ENCODE assay signal across 1 cellular context in genomic region chr15:78540135-78540954, GRCh38.
TF ChIP-seq lines count a peak whose summit lies in the region.

Gene PSMA4 (plus strand): TSS chr15:78540444. CDS start chr15:78541928, 1,484 bp downstream.

TF ChIP-seq in K562, 482 proteins besides CTCF, POLR2A, EP300 and RAD21 (continued from another document and continues in another):
- TF ChIP-seq ZNF609 (CRISPR knock-in tag; IDR thresholded peaks at IDR 0.05; ENCODE audit: borderline replicate concordance) (0 out of 2 replicates have a peak, but pooled peaks have one; percentile 53), FIP1L1 (IDR thresholded peaks at IDR 0.05; ENCODE audit: low read depth, low read length, poor library complexity, severe bottlenecking) (peak; percentile 19), CBX3 (IDR thresholded peaks at IDR 0.05; ENCODE audit: borderline replicate concordance in 1 of 2, low read length in 2 of 2) (peak in 1 of 2 experiments; percentile 46; a peak in 1 of 3 replicates), TAF1 (IDR thresholded peaks at IDR 0.05; ENCODE audit: control insufficient read depth, extremely low read depth, insufficient read depth, low read length, severe bottlenecking) (peak; percentile 93), ZNF766 (CRISPR knock-in tag; conservative IDR thresholded peaks at IDR 0.05) (peak; percentile 68), ZNF444 (CRISPR knock-in tag; IDR thresholded peaks at IDR 0.05) (no peak), HDAC1 (IDR thresholded peaks at IDR 0.05) (peak in 1 of 2 experiments; percentile 83; a peak in 2 of 4 replicates), ZNF197 (CRISPR knock-in tag; IDR thresholded peaks at IDR 0.05; ENCODE audit: low read depth) (no peak), POLR2G (IDR thresholded peaks at IDR 0.05; ENCODE audit: low read depth, low read length) (peak; percentile 93), MED1 (CRISPR knock-in tag; IDR thresholded peaks at IDR 0.05; ENCODE audit: borderline replicate concordance) (no peak), TOE1 (IDR thresholded peaks at IDR 0.05; ENCODE audit: borderline replicate concordance) (peak; percentile 51; the same call in 1 of the 2 replicates), TOE1 (CRISPR knock-in tag; IDR thresholded peaks at IDR 0.05; ENCODE audit: borderline replicate concordance, low read depth) (0 out of 2 replicates have a peak, but pooled peaks have one; percentile 34), JUN (IDR thresholded peaks at IDR 0.05; ENCODE audit: borderline replicate concordance, low read depth, low read length) (0 out of 2 replicates have a peak, but pooled peaks have one; percentile 7), JUN (CRISPR knock-in tag; IDR thresholded peaks at IDR 0.05; ENCODE audit: borderline replicate concordance) (no peak), E4F1 (CRISPR knock-in tag; IDR thresholded peaks at IDR 0.05; ENCODE audit: borderline replicate concordance) (no peak), HNRNPK (IDR thresholded peaks at IDR 0.05; ENCODE audit: low read depth, low read length, poor library complexity, severe bottlenecking) (no peak), PHF8 (IDR thresholded peaks at IDR 0.05; ENCODE audit: borderline replicate concordance, low read length) (peak; percentile 96), ZBTB43 (CRISPR knock-in tag; IDR thresholded peaks at IDR 0.05) (0 out of 2 replicates have a peak, but pooled peaks have one; percentile 28), CAMTA2 (CRISPR knock-in tag; conservative IDR thresholded peaks at IDR 0.05) (0 out of 2 replicates have a peak, but pooled peaks have one; percentile 5), MAZ (CRISPR knock-in tag; conservative IDR thresholded peaks at IDR 0.05 in 1 of 2, IDR thresholded peaks at IDR 0.05 in 1 of 2) (peak; percentile 82 to 84), NBN (IDR thresholded peaks at IDR 0.05; ENCODE audit: low read depth) (peak; percentile 33; the same call in 1 of the 2 replicates), ZNF551 (CRISPR knock-in tag; IDR thresholded peaks at IDR 0.05) (no peak), PRDM10 (IDR thresholded peaks at IDR 0.05; ENCODE audit: partially characterized antibody) (peak; percentile 68), ATF3 (IDR thresholded peaks at IDR 0.05) (0 out of 2 replicates have a peak, but pooled peaks have one; percentile 10), ATF3 (CRISPR knock-in tag; conservative IDR thresholded peaks at IDR 0.05) (no peak), HCFC1 (IDR thresholded peaks at IDR 0.05; ENCODE audit: low read depth, low read length) (0 out of 2 replicates have a peak, but pooled peaks have one; percentile 27), E2F6 (IDR thresholded peaks at IDR 0.05; ENCODE audit: borderline replicate concordance in 1 of 2, extremely low read depth in 1 of 2, insufficient read depth in 1 of 2, insufficient read length in 1 of 2, low read depth in 1 of 2, low read length in 1 of 2, poor library complexity in 1 of 2, severe bottlenecking in 1 of 2) (peak in 1 of 2 experiments; percentile 68), ELF4 (CRISPR knock-in tag; IDR thresholded peaks at IDR 0.05) (peak; percentile 92), CXXC5 (CRISPR knock-in tag; IDR thresholded peaks at IDR 0.05) (peak; percentile 75), CCNT2 (IDR thresholded peaks at IDR 0.05; ENCODE audit: borderline replicate concordance, extremely low read depth, insufficient read length, low read depth, low read length) (peak; percentile 16), FOXM1 (IDR thresholded peaks at IDR 0.05; ENCODE audit: low read depth) (no peak), FOXM1 (CRISPR knock-in tag; IDR thresholded peaks at IDR 0.05; ENCODE audit: low read depth) (0 out of 2 replicates have a peak, but pooled peaks have one; percentile 38), LCOR (CRISPR knock-in tag; IDR thresholded peaks at IDR 0.05) (peak; percentile 77; the same call in 1 of the 2 replicates), NUFIP1 (IDR thresholded peaks at IDR 0.05; ENCODE audit: partially characterized antibody) (peak; percentile 7), TAF7 (tag; IDR thresholded peaks at IDR 0.05) (peak; percentile 85), ZFX (CRISPR knock-in tag; IDR thresholded peaks at IDR 0.05) (peak; percentile 83), ERF (CRISPR knock-in tag; IDR thresholded peaks at IDR 0.05) (0 out of 2 replicates have a peak, but pooled peaks have one; percentile 16), E2F1 (CRISPR knock-in tag; IDR thresholded peaks at IDR 0.05) (no peak), BHLHE40 (IDR thresholded peaks at IDR 0.05; ENCODE audit: low read length) (peak; percentile 50), YY1 (IDR thresholded peaks at IDR 0.05; ENCODE audit: borderline replicate concordance in 1 of 3, control insufficient read depth in 1 of 3, extremely low read depth in 1 of 3, insufficient read depth in 3 of 3, insufficient read length in 1 of 3, insufficient replicate concordance in 2 of 3, low read depth in 1 of 3, low read length in 2 of 3) (peak; percentile 63 to 97 (median 92)), HMGXB4 (CRISPR knock-in tag; IDR thresholded peaks at IDR 0.05) (peak; percentile 29; the same call in 1 of the 2 replicates), HDAC2 (IDR thresholded peaks at IDR 0.05) (0 out of 2 replicates have a peak, but pooled peaks have one; percentile 18), NR3C1 (CRISPR knock-in tag; IDR thresholded peaks at IDR 0.05) (0 out of 2 replicates have a peak, but pooled peaks have one; percentile 58), CBX2 (IDR thresholded peaks at IDR 0.05; ENCODE audit: insufficient read depth, low read length, poor library complexity, severe bottlenecking) (no peak), MTA1 (IDR thresholded peaks at IDR 0.05; ENCODE audit: borderline replicate concordance) (peak; percentile 45; the same call in 1 of the 2 replicates)
